In genomic region chr16:76162046-76162445, GRCh38 we compare ENCODE assay signal across 34 cellular contexts.
"Had no signal": no experiment of that assay in that cellular context is flagged by ENCODE, and none has a peak within 500 bp of the region (broad histone marks: within the 10 kb centered on the region; RNA-seq: fewer than 3 reads in every experiment).

No MANE protein-coding gene starts in this region.

- H3K4me3 Mint-ChIP-seq: activated CD4-positive, alpha-beta T cell treated with anti-CD3 and anti-CD28 coated beads, Interleukin-2, amount 10 ng/mL, durations not matched to agents 24 days and 14 days; activated CD8-positive, alpha-beta T cell treated with anti-CD3 and anti-CD28 coated beads for 36 hours; activated naive CD8-positive, alpha-beta T cell treated with anti-CD3 and anti-CD28 coated beads for 36 hours; activated T-cell treated with anti-CD3 and anti-CD28 coated beads, Interleukin-2, amount 50 U/mL, for 72 hours; activated T-helper 17 cell treated with anti-CD3 and anti-CD28 coated beads, Interleukin-2, amount 50 U/mL, for 72 hours had no signal

- DNase-seq: activated CD4-positive, alpha-beta T cell treated with anti-CD3 and anti-CD28 coated beads, Interleukin-2, amount 10 ng/mL, durations not matched to agents 24 days and 14 days; activated CD4-positive, alpha-beta T cell treated with anti-CD3 and anti-CD28 coated beads, Interleukin-2, amount 50 U/mL, for 4 hours; activated CD4-positive, CD25-positive, alpha-beta regulatory T cell; activated CD8-positive, alpha-beta T cell treated with anti-CD3 and anti-CD28 coated beads for 36 hours; activated effector memory CD4-positive, alpha-beta T cell treated with anti-CD3 and anti-CD28 coated beads, Interleukin-2, amount 50 U/mL, for 16 hours; activated naive CD4-positive, alpha-beta T cell; activated naive CD4-positive, alpha-beta T cell treated with anti-CD3 and anti-CD28 coated beads, Interleukin-2, amount 50 U/mL, for 16 hours; activated naive CD8-positive, alpha-beta T cell treated with anti-CD3 and anti-CD28 coated beads for 36 hours; activated T-cell treated with anti-CD3 and anti-CD28 coated beads, Interleukin-2, amount 50 U/mL, for 1 hour; activated T-cell treated with anti-CD3 and anti-CD28 coated beads, Interleukin-2, amount 50 U/mL, for 72 hours; amniotic stem cell; NCI-H1092 treated with DMSO at 0.1 percent for 48 hours; NCI-H1417; NCI-H146; NCI-H187; NCI-H2029 treated with DMSO at 0.1 percent for 48 hours; NCI-H2107; NCI-H2171; NCI-H2227 treated with DMSO at 0.1 percent for 48 hours; NCI-H446; NCI-H524 treated with DMSO at 0.1 percent for 48 hours; SIG-M5; SW 1271; T-helper 1 cell; T-helper 2 cell; T-helper 9 cell had no signal

- H3K9me3 Mint-ChIP-seq: activated CD8-positive, alpha-beta T cell treated with anti-CD3 and anti-CD28 coated beads for 36 hours; activated naive CD8-positive, alpha-beta T cell treated with anti-CD3 and anti-CD28 coated beads for 36 hours had no signal

- H3K27me3 Mint-ChIP-seq: activated CD4-positive, alpha-beta T cell treated with anti-CD3 and anti-CD28 coated beads, Interleukin-2, amount 10 ng/mL, durations not matched to agents 24 days and 14 days; activated CD8-positive, alpha-beta T cell treated with anti-CD3 and anti-CD28 coated beads for 36 hours; activated naive CD8-positive, alpha-beta T cell treated with anti-CD3 and anti-CD28 coated beads for 36 hours; activated T-helper 17 cell treated with anti-CD3 and anti-CD28 coated beads, Interleukin-2, amount 50 U/mL, for 72 hours had no signal

- ATAC-seq: activated CD8-positive, alpha-beta T cell treated with anti-CD3 and anti-CD28 coated beads for 36 hours; activated T-cell treated with anti-CD3 and anti-CD28 coated beads, Interleukin-2, amount 50 U/mL, for 72 hours; activated T-helper 17 cell treated with anti-CD3 and anti-CD28 coated beads, Interleukin-2, amount 50 U/mL, for 72 hours; K562; Panc1; Right ventricle myocardium inferior had no signal

- H3K27ac Mint-ChIP-seq: activated CD4-positive, alpha-beta T cell treated with anti-CD3 and anti-CD28 coated beads, Interleukin-2, amount 10 ng/mL, durations not matched to agents 24 days and 14 days; activated CD8-positive, alpha-beta T cell treated with anti-CD3 and anti-CD28 coated beads for 36 hours; activated naive CD8-positive, alpha-beta T cell treated with anti-CD3 and anti-CD28 coated beads for 36 hours; activated T-cell treated with anti-CD3 and anti-CD28 coated beads, Interleukin-2, amount 50 U/mL, for 72 hours; activated T-helper 17 cell treated with anti-CD3 and anti-CD28 coated beads, Interleukin-2, amount 50 U/mL, for 72 hours had no signal

- H3K4me1 Mint-ChIP-seq: activated CD4-positive, alpha-beta T cell treated with anti-CD3 and anti-CD28 coated beads, Interleukin-2, amount 10 ng/mL, durations not matched to agents 24 days and 14 days; activated naive CD8-positive, alpha-beta T cell treated with anti-CD3 and anti-CD28 coated beads for 36 hours; activated T-helper 17 cell treated with anti-CD3 and anti-CD28 coated beads, Interleukin-2, amount 50 U/mL, for 72 hours had no signal

- H3K27ac ChIP-seq: ascending aorta, cardiac muscle cell, RWPE1, VCaP had no signal
